Comparison of ENCODE assay signal across 10 cellular contexts in the genomic region with DNA sequence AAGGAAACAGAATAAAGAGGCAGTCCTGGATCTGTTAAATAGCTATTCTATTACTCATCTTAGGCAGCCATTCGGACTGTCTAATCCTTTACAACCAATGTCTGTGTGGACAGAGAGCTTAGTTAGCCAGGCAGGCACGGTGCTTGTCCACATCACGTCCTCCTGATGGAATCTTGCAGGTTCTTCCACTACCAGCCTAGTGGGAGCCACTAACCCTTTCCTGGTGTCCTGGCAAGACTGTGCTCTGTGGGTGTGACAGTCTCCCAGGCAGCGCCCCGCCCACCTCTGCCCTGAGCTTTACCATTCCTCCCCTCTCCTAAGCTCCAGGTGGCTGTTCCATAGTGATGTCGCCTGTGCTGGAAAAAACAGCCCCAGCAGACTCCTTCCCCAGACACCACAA.
DNase-seq lines count a peak whose midpoint lies in the region; ATAC-seq, FAIRE-seq and TF ChIP-seq lines count a peak whose summit lies in the region.
"Had no signal": no experiment of that assay in that cellular context is flagged by ENCODE, and none has a peak within 500 bp of the region (broad histone marks: within the 10 kb centered on the region; RNA-seq: fewer than 3 reads in every experiment).

No MANE protein-coding gene starts in this region.

- TF ChIP-seq CTCF in Caco-2 (IDR thresholded peaks at IDR 0.05; ENCODE audit: insufficient read depth in 1 of 2, low read depth in 1 of 2, low read length in 1 of 2, severe bottlenecking in 1 of 2, unreplicated experiment in 1 of 2): no peak
- no peak for TF ChIP-seq CTCF in gastrocnemius medialis (IDR thresholded peaks at IDR 0.05 in 4 of 5, conservative IDR thresholded peaks at IDR 0.05 in 1 of 5)

- H3K9me3 Mint-ChIP-seq in Caco-2 (ENCODE audit: unreplicated experiment): no peaks in the 10 kb centered on the region
- H3K9me3 Mint-ChIP-seq in activated naive CD8-positive, alpha-beta T cell (ENCODE audit: low read depth): no peaks in the 10 kb centered on the region

- CTCF ChIA-PET in Caco-2 (lab: Charles Lee): interaction anchor here (0.6 to 0.9 kb wide), 3 partner anchors 8 to 317 kb away, joined by 3 to 7 read pairs (median 3); no protein-coding TSS in a partner anchor

- H3K27me3 ChIP-seq in Caco-2 (replicated peaks; ENCODE audit: control insufficient read depth, insufficient read depth, low read length) (no peaks in the 10 kb centered on the region), gastrocnemius medialis (no peaks in the 10 kb centered on the region)
- H3K27me3 ChIP-seq: spleen had no signal

- H3K27ac Mint-ChIP-seq in Caco-2 (ENCODE audit: unreplicated experiment): peak overlapping the region; percentile 39
- peak overlapping the region; percentile 97 for H3K27ac Mint-ChIP-seq in activated naive CD8-positive, alpha-beta T cell

- intact Hi-C loops in Caco-2 (cut with micrococcal nuclease; ENCODE audit: unreplicated experiment) (loop anchor here (1.0 kb wide), 2 partner anchors 16 to 39 kb away; no protein-coding TSS in a partner anchor), gastrocnemius medialis (cut with DNase I; ENCODE audit: low total_unique reads) (no loop called here)

- H3K27ac ChIP-seq in mesodermal cell (ENCODE audit: low read depth, low read length, severe bottlenecking) (peak overlapping the region; percentile 85), gastrocnemius medialis (no peak overlapping the region)
- H3K27ac ChIP-seq: HL-60, spleen had no signal

- no peak for FAIRE-seq in HTR-8/SVneo (lab: Jason Lieb, UNC)

- no peak overlapping the region for H3K4me3 Mint-ChIP-seq in Caco-2 (ENCODE audit: unreplicated experiment)
- H3K4me3 Mint-ChIP-seq in activated naive CD8-positive, alpha-beta T cell: peak overlapping the region; percentile 56

- no peaks in the 10 kb centered on the region for H3K27me3 Mint-ChIP-seq in Caco-2 (ENCODE audit: insufficient read depth, unreplicated experiment)
- H3K27me3 Mint-ChIP-seq in activated naive CD8-positive, alpha-beta T cell: no peaks in the 10 kb centered on the region

- peaks cover 13% of the 10 kb centered on the region for H3K4me1 Mint-ChIP-seq in Caco-2 (ENCODE audit: low read depth, unreplicated experiment)
- peaks cover 37% of the 10 kb centered on the region for H3K4me1 Mint-ChIP-seq in activated naive CD8-positive, alpha-beta T cell (ENCODE audit: low read depth)

- DNase-seq in Caco-2: peak; percentile 75 to 76
- peak; percentile 56 for DNase-seq in HTR-8/SVneo (ENCODE audit: insufficient read length, low spot score)
- no peak for DNase-seq in DMS79 (lab: John Stamatoyannopoulos, UW)
- DNase-seq in gastrocnemius medialis: no peak
- DNase-seq: spleen had no signal

- ATAC-seq in gastrocnemius medialis (no peak), HG02885 (IDR thresholded peaks at IDR 0.05; ENCODE audit: poor library complexity, unreplicated experiment) (no peak), GM21619 (IDR thresholded peaks at IDR 0.05; ENCODE audit: unreplicated experiment) (no peak)

- H3K36me3 ChIP-seq in Caco-2 (ENCODE audit: control insufficient read depth, insufficient read depth, low read length) (no peaks in the 10 kb centered on the region), mesodermal cell (ENCODE audit: control insufficient read depth, insufficient read depth, low read length) (peaks cover 8% of the 10 kb centered on the region), gastrocnemius medialis (no peaks in the 10 kb centered on the region)
- H3K36me3 ChIP-seq: spleen had no signal

- POLR2A ChIA-PET in Caco-2 (lab: Charles Lee): interaction anchor here (0.7 to 1.0 kb wide), 4 partner anchors 37 to 100 kb away, joined by 3 to 4 read pairs (median 4); no protein-coding TSS in a partner anchor

- H3K4me1 ChIP-seq in Caco-2 (peaks cover 6% of the 10 kb centered on the region; the same call in 1 of the 2 replicates), mesodermal cell (ENCODE audit: control insufficient read depth, insufficient read depth, low read length, poor library complexity, severe bottlenecking) (peaks cover 49% of the 10 kb centered on the region), gastrocnemius medialis (peaks cover 11 to 14% of the 10 kb centered on the region in 2 donors)

- H3K36me3 Mint-ChIP-seq in Caco-2 (ENCODE audit: insufficient read depth, unreplicated experiment): no peaks in the 10 kb centered on the region
- H3K36me3 Mint-ChIP-seq in activated naive CD8-positive, alpha-beta T cell: no peaks in the 10 kb centered on the region

- BruUV-seq in Caco-2 (replicated peaks; lab: Mats Ljungman, UMichigan): no TSS peak

- TF ChIP-seq POLR2A in gastrocnemius medialis (IDR thresholded peaks at IDR 0.05): no peak

- H3K9me3 ChIP-seq in Caco-2 (no peaks in the 10 kb centered on the region), mesodermal cell (ENCODE audit: control insufficient read depth, low read length) (no peaks in the 10 kb centered on the region), gastrocnemius medialis (no peaks in the 10 kb centered on the region)
- H3K9me3 ChIP-seq: spleen had no signal

- H3K4me3 ChIP-seq in Caco-2 (ENCODE audit: low read depth, low read length) (no peak overlapping the region), mesodermal cell (ENCODE audit: extremely low read depth, insufficient read depth, low read length, poor library complexity, severe bottlenecking) (no peak overlapping the region), gastrocnemius medialis (no peak overlapping the region)
- H3K4me3 ChIP-seq: spleen had no signal

- in situ Hi-C loops in gastrocnemius medialis (cut with MboI; ENCODE audit: low sequenced_read_pairs in 4 of 4): no loop called here

- WGBS in mesodermal cell (ENCODE audit: insufficient coverage in 2 of 2), 2 experiments: 37 to 52% methylated on average over 4 of the region's 6 CpGs

Comparison
In these comparisons a context has a peak if more than half of its experiments do, and no peak if none do; other contexts are left out.
1. DNase-seq: peak in Caco-2 (2 of 2) and HTR-8/SVneo (single experiment); none in DMS79 (single experiment) and gastrocnemius medialis (0 of 2).